In the genomic region with DNA sequence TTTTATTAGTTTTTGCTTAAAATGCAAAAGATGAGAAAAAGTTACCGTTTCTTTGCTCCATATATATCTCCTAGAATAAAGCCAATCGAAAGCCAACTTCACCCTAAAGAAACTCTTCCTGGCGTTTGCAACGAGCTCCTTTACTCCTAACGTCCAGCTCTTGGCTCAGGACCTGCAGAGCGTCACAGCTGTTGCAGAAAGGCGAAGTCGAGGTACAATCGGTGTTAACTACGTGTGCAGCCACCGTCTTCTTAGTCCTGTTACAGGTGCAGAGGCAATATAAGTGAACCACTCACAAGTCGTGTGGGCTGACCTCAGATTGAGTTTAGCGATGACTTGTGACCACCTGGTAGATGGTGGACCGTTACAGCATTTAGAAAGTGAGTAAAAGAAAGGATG, we compare ENCODE assay signal across 11 cellular contexts.
DNase-seq lines count a peak whose midpoint lies in the region; TF ChIP-seq lines count a peak whose summit lies in the region.
"Had no signal": no experiment of that assay in that cellular context is flagged by ENCODE, and none has a peak within 500 bp of the region (broad histone marks: within the 10 kb centered on the region; RNA-seq: fewer than 3 reads in every experiment).

No MANE protein-coding gene starts in this region.

- peaks cover 92% of the 10 kb centered on the region for H3K27me3 Mint-ChIP-seq in activated CD4-positive, alpha-beta T cell treated with anti-CD3 and anti-CD28 coated beads, Interleukin-2, amount 10 ng/mL, durations not matched to agents 7 days and 5 days
- H3K27me3 Mint-ChIP-seq in osteocyte (ENCODE audit: unreplicated experiment), result peaks cover 88% of the 10 kb centered on the region

- H3K27ac Mint-ChIP-seq in activated CD4-positive, alpha-beta T cell treated with anti-CD3 and anti-CD28 coated beads, Interleukin-2, amount 10 ng/mL, durations not matched to agents 7 days and 5 days, result no peak overlapping the region
- H3K27ac Mint-ChIP-seq in osteocyte (ENCODE audit: unreplicated experiment), result no peak overlapping the region

- WGBS in ectodermal cell, 2 experiments, result 5% methylated on average over 14 of the region's 14 CpGs
- WGBS in prostate gland, result 4% methylated on average over 14 of the region's 14 CpGs

- peak overlapping the region; percentile 18 for H3K4me3 Mint-ChIP-seq in activated CD4-positive, alpha-beta T cell treated with anti-CD3 and anti-CD28 coated beads, Interleukin-2, amount 10 ng/mL, durations not matched to agents 7 days and 5 days
- peak overlapping the region; percentile 66 for H3K4me3 Mint-ChIP-seq in osteocyte (ENCODE audit: unreplicated experiment)

- no peak for DNase-seq in activated CD4-positive, alpha-beta T cell treated with anti-CD3 and anti-CD28 coated beads, Interleukin-2, amount 10 ng/mL, durations not matched to agents 7 days and 5 days
- DNase-seq in activated CD4-positive, alpha-beta T cell treated with anti-CD3 and anti-CD28 coated beads for 1 hour, result no peak
- DNase-seq in NB4 (ENCODE audit: low read depth) (no peak), osteocyte (ENCODE audit: extremely low spot score, unreplicated experiment) (no peak), prostate gland (ENCODE audit: low spot score) (no peak), NCI-H2196 treated with DMSO at 0.1 percent for 48 hours (lab: John Stamatoyannopoulos, UW; ENCODE audit: unreplicated experiment) (no peak)
- DNase-seq in stimulated activated CD8-positive, alpha-beta memory T cell treated with anti-CD3 and anti-CD28 coated beads, Interleukin-4, amount 100 ng/mL, for 48 hours, result no peak
- DNase-seq: NCI-H187 treated with DMSO at 0.1 percent for 48 hours, nucleus accumbens, upper lobe of left lung had no signal

- intact Hi-C loops in prostate gland (cut with DNase I), result no loop called here

- H3K4me1 ChIP-seq in ectodermal cell (ENCODE audit: control insufficient read depth, insufficient read depth, low read length) (no peaks in the 10 kb centered on the region), prostate gland (replicated peaks) (no peaks in the 10 kb centered on the region)

- peaks cover 17% of the 10 kb centered on the region for H3K4me1 Mint-ChIP-seq in activated CD4-positive, alpha-beta T cell treated with anti-CD3 and anti-CD28 coated beads, Interleukin-2, amount 10 ng/mL, durations not matched to agents 7 days and 5 days
- peaks cover 33% of the 10 kb centered on the region for H3K4me1 Mint-ChIP-seq in osteocyte (ENCODE audit: unreplicated experiment)

- H3K27me3 ChIP-seq in ectodermal cell (ENCODE audit: control insufficient read depth, insufficient read depth, low read length, poor library complexity, severe bottlenecking) (peaks cover 93% of the 10 kb centered on the region), prostate gland (replicated peaks; ENCODE audit: insufficient read depth) (peaks cover 54% of the 10 kb centered on the region)

- TF ChIP-seq POLR2A in NB4 (IDR thresholded peaks at IDR 0.05; ENCODE audit: extremely low read depth, insufficient read length) (no peak), prostate gland (IDR thresholded peaks at IDR 0.05) (no peak)

- H3K9me3 ChIP-seq in ectodermal cell (ENCODE audit: control insufficient read depth, low read length), result no peaks in the 10 kb centered on the region
- no peaks in the 10 kb centered on the region for H3K9me3 ChIP-seq in prostate gland
- H3K9me3 ChIP-seq: upper lobe of left lung had no signal

- TF ChIP-seq CTCF in NB4 (IDR thresholded peaks at IDR 0.05; ENCODE audit: low read depth, low read length), result no peak
- no peak for TF ChIP-seq CTCF in osteocyte (IDR thresholded peaks at IDR 0.05)
- no peak for TF ChIP-seq CTCF in prostate gland (IDR thresholded peaks at IDR 0.05)

- no peak overlapping the region for H3K27ac ChIP-seq in ectodermal cell (ENCODE audit: insufficient read depth, low read depth, low read length, poor library complexity, severe bottlenecking)
- no peak overlapping the region for H3K27ac ChIP-seq in prostate gland
- H3K27ac ChIP-seq: upper lobe of left lung had no signal

- POLR2A ChIA-PET in activated CD4-positive, alpha-beta T cell treated with anti-CD3 and anti-CD28 coated beads, Interleukin-2, amount 10 ng/mL, durations not matched to agents 7 days and 5 days (lab: Charles Lee), result no interaction called here

- H3K36me3 ChIP-seq in ectodermal cell (ENCODE audit: control insufficient read depth, insufficient read depth, low read length), result no peaks in the 10 kb centered on the region
- no peaks in the 10 kb centered on the region for H3K36me3 ChIP-seq in prostate gland
- H3K36me3 ChIP-seq: upper lobe of left lung had no signal

- peak overlapping the region; percentile 63 for H3K4me3 ChIP-seq in NB4 (ENCODE audit: low read depth, low read length)
- H3K4me3 ChIP-seq in ectodermal cell (ENCODE audit: insufficient read depth, low read depth, low read length), result peak overlapping the region; percentile 19
- H3K4me3 ChIP-seq in prostate gland, result no peak overlapping the region
- H3K4me3 ChIP-seq: upper lobe of left lung had no signal

- H3K36me3 Mint-ChIP-seq in activated CD4-positive, alpha-beta T cell treated with anti-CD3 and anti-CD28 coated beads, Interleukin-2, amount 10 ng/mL, durations not matched to agents 7 days and 5 days (ENCODE audit: low read depth), result peaks cover 11% of the 10 kb centered on the region
- no peaks in the 10 kb centered on the region for H3K36me3 Mint-ChIP-seq in osteocyte (ENCODE audit: unreplicated experiment)

- H3K9me3 Mint-ChIP-seq in activated CD4-positive, alpha-beta T cell treated with anti-CD3 and anti-CD28 coated beads, Interleukin-2, amount 10 ng/mL, durations not matched to agents 7 days and 5 days, result peaks cover 9% of the 10 kb centered on the region
- H3K9me3 Mint-ChIP-seq in osteocyte (ENCODE audit: unreplicated experiment), result no peaks in the 10 kb centered on the region

- CTCF ChIA-PET in activated CD4-positive, alpha-beta T cell treated with anti-CD3 and anti-CD28 coated beads, Interleukin-2, amount 10 ng/mL, durations not matched to agents 7 days and 5 days (lab: Charles Lee), result interaction anchor here (1.8 kb wide), 1 partner anchor 43 kb away, joined by 3 read pairs; no protein-coding TSS in a partner anchor

Comparison
In these comparisons a context has a peak if more than half of its experiments do, and no peak if none do; other contexts are left out.
1. H3K4me3 ChIP-seq: peak in NB4 (single experiment) and ectodermal cell (single experiment); none in prostate gland (0 of 2).